ENCODE assay signal across 1 cellular context in the genomic region with DNA sequence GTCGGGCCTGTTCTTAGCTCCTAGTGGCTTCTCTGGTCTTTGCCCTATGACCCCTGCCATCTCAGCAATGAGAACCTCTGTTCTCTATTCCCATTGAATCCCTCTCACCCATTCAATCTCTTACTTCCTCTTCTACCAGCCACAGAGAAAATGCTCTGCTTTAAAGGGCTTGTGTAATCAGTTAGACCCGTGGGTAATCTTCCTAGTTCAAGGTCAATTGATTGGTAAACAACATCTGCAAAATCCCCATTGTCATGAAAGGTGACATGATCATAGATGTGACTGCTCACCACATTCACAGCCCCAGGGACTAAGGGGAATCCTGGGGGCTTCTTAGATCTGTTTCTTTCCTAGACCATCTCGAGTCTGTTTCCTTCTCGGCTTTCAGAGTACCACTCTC.
TF ChIP-seq lines count a peak whose summit lies in the region.

No MANE protein-coding gene starts in this region.

TF ChIP-seq in SK-N-SH, 30 proteins besides CTCF, POLR2A, EP300 and RAD21:
- TF ChIP-seq JUND (IDR thresholded peaks at IDR 0.05): no peak
- no peak for TF ChIP-seq MEF2A (IDR thresholded peaks at IDR 0.05; ENCODE audit: borderline replicate concordance, low read depth)
- TF ChIP-seq YY1 (IDR thresholded peaks at IDR 0.05; ENCODE audit: low read depth): no peak
- no peak for TF ChIP-seq RCOR1 (IDR thresholded peaks at IDR 0.05; ENCODE audit: low read length)
- TF ChIP-seq, protein P1, sequence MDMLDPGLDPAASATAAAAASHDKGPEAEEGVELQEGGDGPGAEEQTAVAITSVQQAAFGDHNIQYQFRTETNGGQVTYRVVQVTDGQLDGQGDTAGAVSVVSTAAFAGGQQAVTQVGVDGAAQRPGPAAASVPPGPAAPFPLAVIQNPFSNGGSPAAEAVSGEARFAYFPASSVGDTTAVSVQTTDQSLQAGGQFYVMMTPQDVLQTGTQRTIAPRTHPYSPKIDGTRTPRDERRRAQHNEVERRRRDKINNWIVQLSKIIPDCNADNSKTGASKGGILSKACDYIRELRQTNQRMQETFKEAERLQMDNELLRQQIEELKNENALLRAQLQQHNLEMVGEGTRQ (IDR thresholded peaks at IDR 0.05; ENCODE audit: borderline replicate concordance, low read depth, low read length): no peak
- TF ChIP-seq MXI1 (IDR thresholded peaks at IDR 0.05; ENCODE audit: low read depth, low read length): no peak
- TF ChIP-seq GATA2 (CRISPR knock-in tag; IDR thresholded peaks at IDR 0.05): no peak
- no peak for TF ChIP-seq NRF1 (IDR thresholded peaks at IDR 0.05; ENCODE audit: low read depth, low read length)
- TF ChIP-seq, protein P2, sequence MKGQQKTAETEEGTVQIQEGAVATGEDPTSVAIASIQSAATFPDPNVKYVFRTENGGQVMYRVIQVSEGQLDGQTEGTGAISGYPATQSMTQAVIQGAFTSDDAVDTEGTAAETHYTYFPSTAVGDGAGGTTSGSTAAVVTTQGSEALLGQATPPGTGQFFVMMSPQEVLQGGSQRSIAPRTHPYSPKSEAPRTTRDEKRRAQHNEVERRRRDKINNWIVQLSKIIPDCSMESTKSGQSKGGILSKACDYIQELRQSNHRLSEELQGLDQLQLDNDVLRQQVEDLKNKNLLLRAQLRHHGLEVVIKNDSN (IDR thresholded peaks at IDR 0.05; ENCODE audit: borderline replicate concordance, low read depth): no peak
- no peak for TF ChIP-seq FOXM1 (IDR thresholded peaks at IDR 0.05; ENCODE audit: low read depth)
- TF ChIP-seq RXRA (IDR thresholded peaks at IDR 0.05; ENCODE audit: borderline replicate concordance, low read depth): no peak
- TF ChIP-seq SIN3A (IDR thresholded peaks at IDR 0.05; ENCODE audit: borderline replicate concordance, low read depth, low read length): no peak
- TF ChIP-seq, protein P3, sequence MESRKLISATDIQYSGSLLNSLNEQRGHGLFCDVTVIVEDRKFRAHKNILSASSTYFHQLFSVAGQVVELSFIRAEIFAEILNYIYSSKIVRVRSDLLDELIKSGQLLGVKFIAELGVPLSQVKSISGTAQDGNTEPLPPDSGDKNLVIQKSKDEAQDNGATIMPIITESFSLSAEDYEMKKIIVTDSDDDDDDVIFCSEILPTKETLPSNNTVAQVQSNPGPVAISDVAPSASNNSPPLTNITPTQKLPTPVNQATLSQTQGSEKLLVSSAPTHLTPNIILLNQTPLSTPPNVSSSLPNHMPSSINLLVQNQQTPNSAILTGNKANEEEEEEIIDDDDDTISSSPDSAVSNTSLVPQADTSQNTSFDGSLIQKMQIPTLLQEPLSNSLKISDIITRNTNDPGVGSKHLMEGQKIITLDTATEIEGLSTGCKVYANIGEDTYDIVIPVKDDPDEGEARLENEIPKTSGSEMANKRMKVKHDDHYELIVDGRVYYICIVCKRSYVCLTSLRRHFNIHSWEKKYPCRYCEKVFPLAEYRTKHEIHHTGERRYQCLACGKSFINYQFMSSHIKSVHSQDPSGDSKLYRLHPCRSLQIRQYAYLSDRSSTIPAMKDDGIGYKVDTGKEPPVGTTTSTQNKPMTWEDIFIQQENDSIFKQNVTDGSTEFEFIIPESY (IDR thresholded peaks at IDR 0.05; ENCODE audit: borderline replicate concordance, low read depth): no peak
- TF ChIP-seq CHD2 (IDR thresholded peaks at IDR 0.05; ENCODE audit: low read length, partially characterized antibody): no peak
- TF ChIP-seq, protein P4, sequence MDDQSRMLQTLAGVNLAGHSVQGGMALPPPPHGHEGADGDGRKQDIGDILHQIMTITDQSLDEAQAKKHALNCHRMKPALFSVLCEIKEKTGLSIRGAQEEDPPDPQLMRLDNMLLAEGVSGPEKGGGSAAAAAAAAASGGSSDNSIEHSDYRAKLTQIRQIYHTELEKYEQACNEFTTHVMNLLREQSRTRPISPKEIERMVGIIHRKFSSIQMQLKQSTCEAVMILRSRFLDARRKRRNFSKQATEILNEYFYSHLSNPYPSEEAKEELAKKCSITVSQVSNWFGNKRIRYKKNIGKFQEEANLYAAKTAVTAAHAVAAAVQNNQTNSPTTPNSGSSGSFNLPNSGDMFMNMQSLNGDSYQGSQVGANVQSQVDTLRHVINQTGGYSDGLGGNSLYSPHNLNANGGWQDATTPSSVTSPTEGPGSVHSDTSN (IDR thresholded peaks at IDR 0.05): no peak
- no peak for TF ChIP-seq TAF1 (IDR thresholded peaks at IDR 0.05; ENCODE audit: borderline replicate concordance, low read depth, low read length)
- TF ChIP-seq, protein P5, sequence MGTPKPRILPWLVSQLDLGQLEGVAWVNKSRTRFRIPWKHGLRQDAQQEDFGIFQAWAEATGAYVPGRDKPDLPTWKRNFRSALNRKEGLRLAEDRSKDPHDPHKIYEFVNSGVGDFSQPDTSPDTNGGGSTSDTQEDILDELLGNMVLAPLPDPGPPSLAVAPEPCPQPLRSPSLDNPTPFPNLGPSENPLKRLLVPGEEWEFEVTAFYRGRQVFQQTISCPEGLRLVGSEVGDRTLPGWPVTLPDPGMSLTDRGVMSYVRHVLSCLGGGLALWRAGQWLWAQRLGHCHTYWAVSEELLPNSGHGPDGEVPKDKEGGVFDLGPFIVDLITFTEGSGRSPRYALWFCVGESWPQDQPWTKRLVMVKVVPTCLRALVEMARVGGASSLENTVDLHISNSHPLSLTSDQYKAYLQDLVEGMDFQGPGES (IDR thresholded peaks at IDR 0.05; ENCODE audit: low read depth, low read length): no peak
- TF ChIP-seq GABPA (IDR thresholded peaks at IDR 0.05; ENCODE audit: low read depth): no peak
- no peak for TF ChIP-seq EZH2phosphoT487 (IDR thresholded peaks at IDR 0.05; ENCODE audit: borderline replicate concordance, low read depth)
